12 cellular contexts compared by ENCODE assay signal in genomic region chr5:152113401-152113800, GRCh38.
DNase-seq lines count a peak whose midpoint lies in the region; ATAC-seq, FAIRE-seq and TF ChIP-seq lines count a peak whose summit lies in the region.
"Had no signal": no experiment of that assay in that cellular context is flagged by ENCODE, and none has a peak within 500 bp of the region (broad histone marks: within the 10 kb centered on the region; RNA-seq: fewer than 3 reads in every experiment).

No MANE protein-coding gene starts in this region.

- no peak overlapping the region for H3K4me3 Mint-ChIP-seq in effector memory CD8-positive, alpha-beta T cell
- H3K4me3 Mint-ChIP-seq: nephron progenitor cell had no signal

- intact Hi-C loops in posterior vena cava (cut with DNase I) = no loop called here

- H3K9me3 Mint-ChIP-seq in effector memory CD8-positive, alpha-beta T cell = peaks cover 0 to 3% of the 10 kb centered on the region in 2 donors

- FAIRE-seq in urothelium cell line (lab: Jason Lieb, UNC) = no peak
- FAIRE-seq: G401.6 had no signal

- no peak for TF ChIP-seq CTCF in GM20000 (IDR thresholded peaks at IDR 0.05; ENCODE audit: extremely low read depth, missing control alignments)

- ATAC-seq in effector memory CD8-positive, alpha-beta T cell (replicated peaks) = peak; percentile 100

- peak; percentile 18 to 41 for DNase-seq in activated CD4-positive, alpha-beta T cell treated with anti-CD3 and anti-CD28 coated beads for 4 hours
- no peak for DNase-seq in activated CD4-positive, alpha-beta T cell treated with anti-CD3 and anti-CD28 coated beads for 1 hour
- DNase-seq in activated CD8-positive, alpha-beta memory T cell treated with anti-CD3 and anti-CD28 coated beads for 48 hours (ENCODE audit: low read depth in 2 of 3, low spot score in 2 of 3) = peak in 2 of 3 experiments; percentile 6 to 8
- DNase-seq in effector memory CD8-positive, alpha-beta T cell = peak; percentile 29 to 38 (median 35)
- DNase-seq in stimulated activated CD8-positive, alpha-beta memory T cell treated with anti-CD3 and anti-CD28 coated beads, Interleukin-4, amount 100 ng/mL, for 48 hours = peak; percentile 55
- DNase-seq in urothelium cell line (ENCODE audit: low spot score) (no peak), GM20000 (ENCODE audit: low spot score) (no peak), posterior vena cava (ENCODE audit: low spot score) (no peak)
- DNase-seq: anterior cingulate cortex, erythroblast, nephron progenitor cell had no signal

- peaks cover 5 to 6% of the 10 kb centered on the region in 2 donors for H3K4me1 Mint-ChIP-seq in effector memory CD8-positive, alpha-beta T cell (ENCODE audit: low read depth in 2 of 2)
- H3K4me1 Mint-ChIP-seq: nephron progenitor cell had no signal

- H3K27ac Mint-ChIP-seq in effector memory CD8-positive, alpha-beta T cell = no peak overlapping the region
- H3K27ac Mint-ChIP-seq: nephron progenitor cell had no signal

- H3K27me3 Mint-ChIP-seq in effector memory CD8-positive, alpha-beta T cell = no peaks in the 10 kb centered on the region

- H3K36me3 Mint-ChIP-seq in effector memory CD8-positive, alpha-beta T cell (ENCODE audit: insufficient read depth) = peaks cover under 1% of the 10 kb centered on the region

Comparison
In these comparisons a context has a peak if more than half of its experiments do, and no peak if none do; other contexts are left out.
1. DNase-seq: peak in activated CD4-positive, alpha-beta T cell treated with anti-CD3 and anti-CD28 coated beads for 4 hours (2 of 2), activated CD8-positive, alpha-beta memory T cell treated with anti-CD3 and anti-CD28 coated beads for 48 hours (2 of 3), effector memory CD8-positive, alpha-beta T cell (3 of 3) and stimulated activated CD8-positive, alpha-beta memory T cell treated with anti-CD3 and anti-CD28 coated beads, Interleukin-4, amount 100 ng/mL, for 48 hours (single experiment); none in activated CD4-positive, alpha-beta T cell treated with anti-CD3 and anti-CD28 coated beads for 1 hour (single experiment), urothelium cell line (single experiment), GM20000 (single experiment) and posterior vena cava (single experiment).